ENCODE assay signal across 1 cellular context in the genomic region with DNA sequence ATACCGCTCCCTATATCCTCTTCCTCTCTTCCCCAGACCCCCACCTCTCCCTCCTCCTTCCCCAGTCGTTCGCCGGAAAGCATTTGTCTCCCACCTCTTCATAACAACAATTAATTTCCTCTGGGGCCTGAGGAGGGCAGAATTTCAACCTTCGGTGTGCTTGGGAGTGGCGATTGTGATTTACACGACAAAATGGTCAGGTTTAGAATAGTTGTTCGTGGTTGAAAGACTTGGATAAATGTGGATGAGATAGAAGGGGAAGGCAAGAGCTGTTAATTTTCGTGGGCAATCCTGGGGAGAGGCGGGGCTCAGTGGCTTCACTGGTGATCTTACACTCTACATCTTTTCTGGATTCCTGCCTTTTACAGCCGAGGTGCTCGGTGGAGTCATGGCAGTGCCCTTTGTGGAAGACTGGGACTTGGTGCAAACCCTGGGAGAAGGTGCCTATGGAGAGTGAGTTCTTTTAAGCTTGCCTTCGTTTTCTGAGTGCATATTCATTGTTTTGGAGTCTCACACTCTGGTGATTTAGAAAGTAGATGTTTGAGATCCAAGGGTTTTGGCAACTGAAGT.
TF ChIP-seq lines count a peak whose summit lies in the region.

No MANE protein-coding gene starts in this region.

TF ChIP-seq in endothelial cell of umbilical vein, 7 proteins besides CTCF, POLR2A, EP300 and RAD21:
- TF ChIP-seq, protein P1, sequence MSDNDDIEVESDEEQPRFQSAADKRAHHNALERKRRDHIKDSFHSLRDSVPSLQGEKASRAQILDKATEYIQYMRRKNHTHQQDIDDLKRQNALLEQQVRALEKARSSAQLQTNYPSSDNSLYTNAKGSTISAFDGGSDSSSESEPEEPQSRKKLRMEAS (IDR thresholded peaks at IDR 0.05; ENCODE audit: insufficient read depth, insufficient read length): no peak
- TF ChIP-seq JUN (IDR thresholded peaks at IDR 0.05; ENCODE audit: borderline replicate concordance, insufficient read depth, insufficient read length, low read depth) (no peak), EZH2 (IDR thresholded peaks at IDR 0.05; ENCODE audit: borderline replicate concordance, low read depth, low read length, severe bottlenecking) (no peak), MYC (IDR thresholded peaks at IDR 0.05; ENCODE audit: low read depth, low read length) (no peak), FOS (IDR thresholded peaks at IDR 0.05; ENCODE audit: borderline replicate concordance, insufficient read depth, low read length) (no peak), GATA2 (IDR thresholded peaks at IDR 0.05; ENCODE audit: insufficient read depth, insufficient read length, low read depth, low read length) (no peak), POLR2AphosphoS5 (IDR thresholded peaks at IDR 0.05; ENCODE audit: insufficient read depth, low read depth, low read length) (no peak)
